8 cellular contexts compared by ENCODE assay signal in genomic region chr6:44237813-44238433, GRCh38. TPM values are rescaled to one million over a fixed set of nuclear protein-coding genes. Genes with fewer than 3 reads are reported as not detected.
DNase-seq lines count a peak whose midpoint lies in the region; ATAC-seq, FAIRE-seq and TF ChIP-seq lines count a peak whose summit lies in the region.

No MANE protein-coding gene starts in this region.

- no peaks in the 10 kb centered on the region for H3K36me3 ChIP-seq in CD8-positive, alpha-beta T cell (ENCODE audit: insufficient read depth, low read length)
- H3K36me3 ChIP-seq in stomach smooth muscle (ENCODE audit: control insufficient read depth in 2 of 2, insufficient read depth in 2 of 2, low read length in 2 of 2), result peaks cover under 1 to 8% of the 10 kb centered on the region in 2 donors

- peak overlapping the region; percentile 93 for H3K27ac Mint-ChIP-seq in CD8-positive, alpha-beta T cell
- H3K27ac Mint-ChIP-seq in nephron progenitor cell, result no peak overlapping the region

- intact Hi-C loops in CD8-positive, alpha-beta T cell (cut with DNase I, micrococcal nuclease), result loop anchor here (1.0 kb wide), 5 partner anchors 8 to 141 kb away; partner anchors contain the start of gene SLC29A1 (in 1 of the 2)

- peaks cover 11% of the 10 kb centered on the region for H3K4me1 Mint-ChIP-seq in CD8-positive, alpha-beta T cell (ENCODE audit: low read depth)
- H3K4me1 Mint-ChIP-seq in nephron progenitor cell, result peaks cover 52% of the 10 kb centered on the region

- no peaks in the 10 kb centered on the region for H3K36me3 Mint-ChIP-seq in CD8-positive, alpha-beta T cell
- no peaks in the 10 kb centered on the region for H3K36me3 Mint-ChIP-seq in nephron progenitor cell (ENCODE audit: low read depth)

- peak; percentile 91 for ATAC-seq in CD8-positive, alpha-beta T cell
- ATAC-seq in GM19438 (IDR thresholded peaks at IDR 0.05; ENCODE audit: low read depth, unreplicated experiment), result peak; percentile 83

- H3K27me3 Mint-ChIP-seq in CD8-positive, alpha-beta T cell (ENCODE audit: low read depth), result no peaks in the 10 kb centered on the region
- peaks cover 27% of the 10 kb centered on the region for H3K27me3 Mint-ChIP-seq in nephron progenitor cell (ENCODE audit: low read depth, poor library complexity)

- peak overlapping the region; percentile 80 to 85 for H3K9ac ChIP-seq in stomach smooth muscle (ENCODE audit: low read length in 2 of 2)

- H3K27me3 ChIP-seq in CD8-positive, alpha-beta T cell (ENCODE audit: insufficient read depth, low read length), result no peaks in the 10 kb centered on the region
- H3K27me3 ChIP-seq in stomach smooth muscle (ENCODE audit: control insufficient read depth in 1 of 2, insufficient read depth in 2 of 2, low read length in 2 of 2), result no peaks in the 10 kb centered on the region

- POLR2A ChIA-PET in CD8-positive, alpha-beta T cell (lab: Charles Lee), result interaction anchor here (0.6 to 4.9 kb wide), 2 partner anchors 9 to 14 kb away, joined by 4 to 41 read pairs; partner anchors contain the start of gene HSP90AB1

- peak; percentile 93 for TF ChIP-seq CTCF in CD8-positive, alpha-beta T cell (IDR thresholded peaks at IDR 0.05)
- TF ChIP-seq CTCF in fibroblast of villous mesenchyme (IDR thresholded peaks at IDR 0.05; ENCODE audit: insufficient read depth, low read depth, low read length) (peak; percentile 88), nephron progenitor cell (IDR thresholded peaks at IDR 0.05) (peak; percentile 94)

- H3K4me3 Mint-ChIP-seq in CD8-positive, alpha-beta T cell, result peak overlapping the region; percentile 88
- peak overlapping the region; percentile 69 for H3K4me3 Mint-ChIP-seq in nephron progenitor cell

- CTCF ChIA-PET in CD8-positive, alpha-beta T cell (lab: Charles Lee), result interaction anchor here (0.6 to 3.1 kb wide), 24 partner anchors 8 to 145 kb away, joined by 3 to 25 read pairs (median 4); partner anchors contain the start of genes HSP90AB1 and SLC35B2

- no peaks in the 10 kb centered on the region for H3K9me3 Mint-ChIP-seq in CD8-positive, alpha-beta T cell
- H3K9me3 Mint-ChIP-seq in nephron progenitor cell, result no peaks in the 10 kb centered on the region

- peaks cover 12% of the 10 kb centered on the region for H3K4me1 ChIP-seq in CD8-positive, alpha-beta T cell (ENCODE audit: insufficient read depth, low read length)
- H3K4me1 ChIP-seq in stomach smooth muscle (ENCODE audit: control insufficient read depth, insufficient read depth, low read length), result peaks cover 50% of the 10 kb centered on the region

- DNase-seq in CD8-positive, alpha-beta T cell, result peak; percentile 62 to 89 (median 75)
- DNase-seq in HK-2 (ENCODE audit: unreplicated experiment) (peak; percentile 83), RCC 7860 (ENCODE audit: low spot score) (peak; percentile 45), fibroblast of villous mesenchyme (ENCODE audit: low read depth) (peak; percentile 59), nephron progenitor cell (peak; percentile 87)
- DNase-seq in activated effector memory CD4-positive, alpha-beta T cell treated with Interleukin-2 at 50 U/mL for 16 hours, result peak; percentile 70

- H3K4me3 ChIP-seq in CD8-positive, alpha-beta T cell (ENCODE audit: low read depth, low read length), result peak overlapping the region; percentile 98
- H3K4me3 ChIP-seq in fibroblast of villous mesenchyme (ENCODE audit: low read depth, low read length) (peak overlapping the region; percentile 73), stomach smooth muscle (ENCODE audit: low read length in 2 of 2) (peak overlapping the region; percentile 79 to 84)

- H3K9me3 ChIP-seq in CD8-positive, alpha-beta T cell (ENCODE audit: low read length), result no peaks in the 10 kb centered on the region
- no peaks in the 10 kb centered on the region for H3K9me3 ChIP-seq in stomach smooth muscle (ENCODE audit: control insufficient read depth in 2 of 2, low read length in 2 of 2)

- no peak for FAIRE-seq in RCC 7860 (lab: Jason Lieb, UNC)

- peak overlapping the region; percentile 88 for H3K27ac ChIP-seq in CD8-positive, alpha-beta T cell (ENCODE audit: low read depth, low read length)
- peak overlapping the region; percentile 97 for H3K27ac ChIP-seq in stomach smooth muscle (ENCODE audit: low read length)

RNA-seq across cellular contexts. Expression of gene HSP90AB1, which starts 9.0 kb away (rescaled TPM):
- total RNA-seq in CD8-positive, alpha-beta T cell, result 100 to 1,000 TPM; 561 to 585 TPM
- total RNA-seq in fibroblast of villous mesenchyme, result 573 and 928 TPM in 2 replicates

RNA-seq across cellular contexts. Expression of gene SLC29A1, which starts 14.5 kb away (rescaled TPM):
- total RNA-seq in CD8-positive, alpha-beta T cell, result 1 to 10 TPM in 1 of 2 experiments, under 1 TPM in 1; 0.79 to 1.2 TPM
- 7.1 and 9.5 TPM in 2 replicates for total RNA-seq in fibroblast of villous mesenchyme

RNA-seq across cellular contexts. Expression of gene SLC35B2, which starts 19.4 kb away (rescaled TPM):
- 1 to 10 TPM; 6.3 to 6.4 TPM for total RNA-seq in CD8-positive, alpha-beta T cell
- 84.7 and 92.8 TPM in 2 replicates for total RNA-seq in fibroblast of villous mesenchyme

RNA-seq across cellular contexts. Expression of gene MYMX, which starts 21.2 kb away (rescaled TPM):
- total RNA-seq in CD8-positive, alpha-beta T cell, result not detected
- not detected in 2 replicates for total RNA-seq in fibroblast of villous mesenchyme

RNA-seq across cellular contexts. Expression of gene NFKBIE, which starts 27.4 kb away (rescaled TPM):
- total RNA-seq in CD8-positive, alpha-beta T cell, result 10 to 100 TPM; 44.5 to 45.8 TPM
- total RNA-seq in fibroblast of villous mesenchyme, result 12.2 and 17.7 TPM in 2 replicates

Comparison
In these comparisons a context has a peak if more than half of its experiments do, and no peak if none do; other contexts are left out.
1. Peak in every context shown above with its lines: DNase-seq, ATAC-seq, H3K4me3 ChIP-seq and H3K27ac ChIP-seq.
2. RNA of gene SLC35B2, which starts 19.4 kb away (total RNA-seq): 84.7 to 92.8 TPM in fibroblast of villous mesenchyme; 6.3 to 6.4 TPM in CD8-positive, alpha-beta T cell; every median in the first group is over 10 times any median in the second.